ENCODE assay signal across 27 cellular contexts in the genomic region with DNA sequence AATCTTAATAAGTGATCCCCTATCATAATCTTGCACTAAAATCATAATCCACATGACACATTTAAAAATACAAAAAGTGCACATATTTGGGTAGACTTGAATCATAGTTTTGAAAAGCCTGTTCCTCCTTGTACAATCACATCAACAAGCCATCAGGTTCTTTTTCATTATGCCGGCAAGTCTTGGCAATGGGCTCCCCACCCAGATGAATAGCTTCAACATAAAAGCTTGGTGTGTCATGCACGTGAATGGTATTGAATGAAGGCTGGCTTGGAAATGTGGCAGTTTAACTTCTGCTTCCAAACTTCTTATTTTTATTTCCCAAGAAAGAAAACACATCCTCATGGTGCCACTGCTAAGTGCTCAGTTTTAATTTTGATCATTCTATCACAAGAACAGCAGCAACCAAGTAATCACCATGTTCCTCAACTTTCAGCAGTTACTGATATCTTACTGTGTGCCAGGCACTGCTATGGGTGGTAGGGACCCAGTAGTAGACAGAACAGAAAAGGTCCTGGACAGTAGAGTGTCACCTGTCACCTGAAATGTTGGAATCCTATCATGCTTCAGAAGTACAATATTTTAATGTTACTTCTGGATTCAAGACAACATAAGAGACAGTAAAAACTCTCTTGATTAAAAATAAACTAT.
"Had no signal": no experiment of that assay in that cellular context is flagged by ENCODE, and none has a peak within 500 bp of the region (broad histone marks: within the 10 kb centered on the region; RNA-seq: fewer than 3 reads in every experiment).

No MANE protein-coding gene starts in this region.

- H3K27ac ChIP-seq: ascending aorta, SJCRH30 had no signal

- H3K9ac ChIP-seq: SK-N-SH had no signal

- H3K4me2 ChIP-seq: SK-N-SH had no signal

- DNase-seq: activated CD4-positive, alpha-beta T cell treated with anti-CD3 and anti-CD28 coated beads, Interleukin-2, amount 10 ng/mL, durations not matched to agents 24 days and 14 days; activated CD4-positive, alpha-beta T cell treated with anti-CD3 and anti-CD28 coated beads, Interleukin-2, amount 50 U/mL, for 4 hours; activated CD8-positive, alpha-beta T cell treated with anti-CD3 and anti-CD28 coated beads for 36 hours; activated gamma-delta T cell; activated naive CD4-positive, alpha-beta T cell treated with Interleukin-2 at 50 U/mL for 16 hours; activated naive CD8-positive, alpha-beta T cell treated with anti-CD3 and anti-CD28 coated beads, Interleukin-2, amount 10 ng/mL, durations not matched to agents 7 days and 5 days; activated T-cell treated with anti-CD3 and anti-CD28 coated beads, Interleukin-2, amount 50 U/mL, for 24 hours; amygdala; caudate nucleus; cerebellar nuclear complex; Kasumi-1; KG1; NCI-H1105; NCI-H1417 treated with DMSO at 0.1 percent for 48 hours; NCI-H1930; NCI-H2081 treated with DMSO at 0.1 percent for 48 hours; NCI-H345; NCI-H524 treated with DMSO at 0.1 percent for 48 hours; NCI-H748 treated with DMSO at 0.1 percent for 48 hours; NK-92 treated with Interleukin-12 subunit alpha and Interleukin-12 subunit beta, amount 100 ng/mL, for 24 hours; PC-3; SHP77; SJCRH30; SK-N-SH had no signal

- H3K27me3 ChIP-seq: ascending aorta, SJCRH30 had no signal

- H3K4me3 ChIP-seq: ascending aorta, SJCRH30 had no signal

- H3K9me3 ChIP-seq: ascending aorta, SJCRH30, SK-N-SH had no signal

- H3K4me1 ChIP-seq: SJCRH30 had no signal

- H3K36me3 ChIP-seq: ascending aorta, SJCRH30 had no signal

- FAIRE-seq: RCC 7860, TTC549 had no signal

- ATAC-seq: activated CD8-positive, alpha-beta T cell treated with anti-CD3 and anti-CD28 coated beads for 36 hours; PC-3 had no signal
